7 cellular contexts compared by ENCODE assay signal in the genomic region with DNA sequence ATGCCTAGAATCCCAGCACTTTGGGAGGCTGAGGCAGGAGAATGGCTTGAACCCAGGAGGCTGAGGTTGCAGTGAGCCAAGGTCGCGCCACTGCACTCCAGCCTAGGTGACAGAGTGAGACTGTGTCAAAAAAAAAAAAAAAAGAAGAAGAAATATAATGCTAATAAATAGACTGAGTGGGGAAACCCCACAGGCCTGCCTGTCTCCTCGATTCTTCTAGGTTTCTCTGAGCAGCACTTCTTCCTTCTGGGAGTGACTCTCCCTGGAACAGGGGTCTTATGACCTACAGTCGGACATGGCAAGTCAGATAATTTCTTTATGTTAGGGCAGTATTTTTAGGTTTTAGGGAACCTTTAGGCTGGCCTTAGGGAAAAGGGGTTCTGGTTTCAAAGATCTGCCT.
DNase-seq lines count a peak whose midpoint lies in the region; ATAC-seq and TF ChIP-seq lines count a peak whose summit lies in the region.
"Not testable (repeated sequence)": the region's sequence is repeated elsewhere in the genome, so short reads cannot be mapped to it uniquely, and the experiment has no call there.

No MANE protein-coding gene starts in this region.

- peak overlapping the region; percentile 45 for H3K9ac ChIP-seq in SU-DHL-6 (ENCODE audit: low read length)

- H3K27me3 ChIP-seq in DOHH2 (ENCODE audit: control insufficient read depth, low read length); SU-DHL-6 (ENCODE audit: low read length): not testable (repeated sequence)

- POLR2A ChIA-PET in activated CD8-positive, alpha-beta T cell treated with anti-CD3 and anti-CD28 coated beads for 36 hours (lab: Charles Lee), result not testable (repeated sequence)

- TF ChIP-seq CTCF in DOHH2 (IDR thresholded peaks at IDR 0.05; ENCODE audit: low read depth, low read length, poor library complexity, severe bottlenecking); SU-DHL-6 (IDR thresholded peaks at IDR 0.05; ENCODE audit: insufficient read depth, low read length, poor library complexity, severe bottlenecking); activated CD8-positive, alpha-beta T cell treated with anti-CD3 and anti-CD28 coated beads for 36 hours (IDR thresholded peaks at IDR 0.05): not testable (repeated sequence)

- H3K4me1 Mint-ChIP-seq in IgD-negative memory B cell (peaks cover 59 to 79% (median 60%) of the 10 kb centered on the region in 3 donors), naive B cell (peaks cover 74 to 91% (median 76%) of the 10 kb centered on the region in 3 donors)
- peaks cover 76% of the 10 kb centered on the region for H3K4me1 Mint-ChIP-seq in activated CD8-positive, alpha-beta T cell treated with anti-CD3 and anti-CD28 coated beads for 36 hours (ENCODE audit: low read depth)
- peaks cover 76% of the 10 kb centered on the region for H3K4me1 Mint-ChIP-seq in dendritic cell treated with granulocyte-macrophage colony-stimulating factor and Interleukin-4, amounts not matched to agents 40 ng/mL and 50 ng/mL, for 4 days (ENCODE audit: low read depth)
- H3K4me1 Mint-ChIP-seq in stimulated activated naive CD8-positive, alpha-beta T cell treated with anti-CD3 and anti-CD28 coated beads, Interleukin-15, amount 100 ng/mL, for 72 hours, result peaks cover 87% of the 10 kb centered on the region

- H3K4me3 ChIP-seq in DOHH2 (ENCODE audit: low read length); SU-DHL-6 (ENCODE audit: insufficient read depth, low read length, poor library complexity, severe bottlenecking): not testable (repeated sequence)

- H3K9me2 ChIP-seq in DOHH2 (replicated peaks; ENCODE audit: control insufficient read depth, low read length); SU-DHL-6 (replicated peaks; ENCODE audit: insufficient read depth, low read length): not testable (repeated sequence)

- intact Hi-C loops in activated CD8-positive, alpha-beta T cell treated with anti-CD3 and anti-CD28 coated beads for 36 hours (cut with micrococcal nuclease), result loop anchor here (10.0 kb wide), 1 partner anchor 134 kb away; a partner anchor contains a TSS
- intact Hi-C loops in dendritic cell treated with granulocyte-macrophage colony-stimulating factor and Interleukin-4, amounts not matched to agents 40 ng/mL and 50 ng/mL, for 4 days (cut with micrococcal nuclease), result loop anchor here (10.0 kb wide), 1 partner anchor 134 kb away; a partner anchor contains a TSS

- not testable (repeated sequence) for H3K27me3 Mint-ChIP-seq in IgD-negative memory B cell; activated CD8-positive, alpha-beta T cell treated with anti-CD3 and anti-CD28 coated beads for 36 hours; naive B cell
- H3K27me3 Mint-ChIP-seq in dendritic cell treated with granulocyte-macrophage colony-stimulating factor and Interleukin-4, amounts not matched to agents 40 ng/mL and 50 ng/mL, for 4 days, result peaks cover 47% of the 10 kb centered on the region
- peaks cover 20% of the 10 kb centered on the region for H3K27me3 Mint-ChIP-seq in stimulated activated naive CD8-positive, alpha-beta T cell treated with anti-CD3 and anti-CD28 coated beads, Interleukin-15, amount 100 ng/mL, for 72 hours

- not testable (repeated sequence) for H3K9me3 Mint-ChIP-seq in IgD-negative memory B cell; activated CD8-positive, alpha-beta T cell treated with anti-CD3 and anti-CD28 coated beads for 36 hours; dendritic cell treated with granulocyte-macrophage colony-stimulating factor and Interleukin-4, amounts not matched to agents 40 ng/mL and 50 ng/mL, for 4 days; naive B cell
- H3K9me3 Mint-ChIP-seq in stimulated activated naive CD8-positive, alpha-beta T cell treated with anti-CD3 and anti-CD28 coated beads, Interleukin-15, amount 100 ng/mL, for 72 hours, result peaks cover 8 to 11% of the 10 kb centered on the region in 2 donors

- not testable (repeated sequence) for H3K9me3 ChIP-seq in DOHH2 (ENCODE audit: control insufficient read depth, insufficient read depth, low read length); SU-DHL-6 (ENCODE audit: insufficient read depth, low read length)

- ATAC-seq in activated CD8-positive, alpha-beta T cell treated with anti-CD3 and anti-CD28 coated beads for 36 hours; stimulated activated naive CD8-positive, alpha-beta T cell treated with anti-CD3 and anti-CD28 coated beads, Interleukin-15, amount 100 ng/mL, for 72 hours: not testable (repeated sequence)
- ATAC-seq in naive B cell (ENCODE audit: low read depth in 2 of 2), result peak; percentile 17

- H3K36me3 Mint-ChIP-seq in IgD-negative memory B cell; dendritic cell treated with granulocyte-macrophage colony-stimulating factor and Interleukin-4, amounts not matched to agents 40 ng/mL and 50 ng/mL, for 4 days (ENCODE audit: low read depth); naive B cell: not testable (repeated sequence)
- peaks cover 14% of the 10 kb centered on the region for H3K36me3 Mint-ChIP-seq in activated CD8-positive, alpha-beta T cell treated with anti-CD3 and anti-CD28 coated beads for 36 hours (ENCODE audit: low read depth)

- peak overlapping the region; percentile 98 to 100 (median 99) for H3K27ac Mint-ChIP-seq in IgD-negative memory B cell
- peak overlapping the region; percentile 88 for H3K27ac Mint-ChIP-seq in activated CD8-positive, alpha-beta T cell treated with anti-CD3 and anti-CD28 coated beads for 36 hours
- peak overlapping the region; percentile 81 for H3K27ac Mint-ChIP-seq in dendritic cell treated with granulocyte-macrophage colony-stimulating factor and Interleukin-4, amounts not matched to agents 40 ng/mL and 50 ng/mL, for 4 days
- H3K27ac Mint-ChIP-seq in naive B cell, result peak overlapping the region; percentile 95 to 100 (median 98)
- peak overlapping the region in 1 of 2 donors; percentile 19 for H3K27ac Mint-ChIP-seq in stimulated activated naive CD8-positive, alpha-beta T cell treated with anti-CD3 and anti-CD28 coated beads, Interleukin-15, amount 100 ng/mL, for 72 hours

- not testable (repeated sequence) for DNase-seq in activated CD8-positive, alpha-beta T cell treated with anti-CD3 and anti-CD28 coated beads for 36 hours; stimulated activated naive CD8-positive, alpha-beta T cell treated with anti-CD3 and anti-CD28 coated beads, Interleukin-15, amount 100 ng/mL, for 72 hours
- DNase-seq in naive B cell, result peak; percentile 26

- H3K4me2 ChIP-seq in DOHH2 (ENCODE audit: low read length), result peak overlapping the region; percentile 82
- peak overlapping the region; percentile 58 for H3K4me2 ChIP-seq in SU-DHL-6 (ENCODE audit: low read depth, low read length, poor library complexity, severe bottlenecking)

- 0 out of 2 replicates have a peak overlapping the region, but pooled peaks have one; percentile 65 for H3K27ac ChIP-seq in DOHH2 (ENCODE audit: low read depth, low read length)
- peak overlapping the region; percentile 86 for H3K27ac ChIP-seq in SU-DHL-6 (ENCODE audit: low read depth, low read length)

- CTCF ChIA-PET in activated CD8-positive, alpha-beta T cell treated with anti-CD3 and anti-CD28 coated beads for 36 hours (lab: Charles Lee), result interaction anchor here (5.0 kb wide), 1 partner anchor 177 kb away, joined by 89 read pairs; no protein-coding TSS in a partner anchor

- peaks cover 79% of the 10 kb centered on the region for H3K4me1 ChIP-seq in DOHH2 (ENCODE audit: control insufficient read depth, low read length)

- H4K20me1 ChIP-seq in DOHH2 (ENCODE audit: control insufficient read depth, insufficient read depth, low read depth, low read length); SU-DHL-6 (ENCODE audit: low read depth, low read length): not testable (repeated sequence)

- H3K4me3 Mint-ChIP-seq in IgD-negative memory B cell, result peak overlapping the region; percentile 87 to 92 (median 92)
- not testable (repeated sequence) for H3K4me3 Mint-ChIP-seq in activated CD8-positive, alpha-beta T cell treated with anti-CD3 and anti-CD28 coated beads for 36 hours; dendritic cell treated with granulocyte-macrophage colony-stimulating factor and Interleukin-4, amounts not matched to agents 40 ng/mL and 50 ng/mL, for 4 days
- H3K4me3 Mint-ChIP-seq in naive B cell, result peak overlapping the region; percentile 73 to 96 (median 86)
- peak overlapping the region; percentile 42 to 69 for H3K4me3 Mint-ChIP-seq in stimulated activated naive CD8-positive, alpha-beta T cell treated with anti-CD3 and anti-CD28 coated beads, Interleukin-15, amount 100 ng/mL, for 72 hours

- H3K36me3 ChIP-seq in DOHH2 (ENCODE audit: control insufficient read depth, low read length); SU-DHL-6 (ENCODE audit: low read length): not testable (repeated sequence)

- peaks cover 30% of the 10 kb centered on the region for H3F3A ChIP-seq in DOHH2 (ENCODE audit: control insufficient read depth, insufficient read depth)
- H3F3A ChIP-seq in SU-DHL-6 (ENCODE audit: insufficient read depth), result peaks cover 24% of the 10 kb centered on the region

- not testable (repeated sequence) for H3K79me2 ChIP-seq in DOHH2 (ENCODE audit: control insufficient read depth, low read length)
- H3K79me2 ChIP-seq in SU-DHL-6 (ENCODE audit: insufficient read depth, low read length), result peaks cover 44% of the 10 kb centered on the region

- H2AFZ ChIP-seq in SU-DHL-6 (ENCODE audit: low read depth, low read length, severe bottlenecking), result not testable (repeated sequence)
